ENCODE assay signal across 24 cellular contexts in genomic region chr1:221804303-221804702, GRCh38.
"Had no signal": no experiment of that assay in that cellular context is flagged by ENCODE, and none has a peak within 500 bp of the region (broad histone marks: within the 10 kb centered on the region; RNA-seq: fewer than 3 reads in every experiment).

No MANE protein-coding gene starts in this region.

- FAIRE-seq: RCC 7860, TTC549 had no signal

- H3K4me2 ChIP-seq: PC-9 had no signal

- H3K36me3 ChIP-seq: cardiac muscle cell had no signal

- ATAC-seq: activated CD4-positive, alpha-beta T cell treated with anti-CD3 and anti-CD28 coated beads for 36 hours; activated CD4-positive, CD25-positive, alpha-beta regulatory T cell treated with anti-CD3 and anti-CD28 coated beads, Interleukin-2, amount 50 U/mL, for 24 hours; activated CD8-positive, alpha-beta T cell treated with anti-CD3 and anti-CD28 coated beads, Interleukin-2, amount 10 ng/mL, durations not matched to agents 7 days and 5 days had no signal

- H3K27me3 ChIP-seq: cardiac muscle cell had no signal

- H3K4me3 ChIP-seq: cardiac muscle cell, PC-9 had no signal

- DNase-seq: activated CD4-positive, alpha-beta T cell treated with anti-CD3 and anti-CD28 coated beads for 36 hours; activated CD4-positive, alpha-beta T cell treated with anti-CD3 and anti-CD28 coated beads, Interleukin-2, amount 10 ng/mL, durations not matched to agents 7 days and 5 days; activated CD4-positive, alpha-beta T cell treated with anti-CD3 and anti-CD28 coated beads, Interleukin-2, amount 50 U/mL, for 48 hours; activated CD8-positive, alpha-beta T cell treated with anti-CD3 and anti-CD28 coated beads, Interleukin-2, amount 10 ng/mL, durations not matched to agents 7 days and 5 days; activated gamma-delta T cell; activated naive CD4-positive, alpha-beta T cell treated with Interleukin-2 at 50 U/mL for 16 hours; activated T-cell treated with anti-CD3 and anti-CD28 coated beads, Interleukin-2, amount 50 U/mL, for 24 hours; aorta; NCI-H1105; NCI-H1417 treated with DMSO at 0.1 percent for 48 hours; NCI-H187 treated with DMSO at 0.1 percent for 48 hours; NCI-H2081; NCI-H226; NCI-H446 treated with DMSO at 0.1 percent for 48 hours; NCI-H524; NCI-H69; NK-92 treated with Interleukin-12 subunit alpha and Interleukin-12 subunit beta, amount 100 ng/mL, for 24 hours; PC-9; Right ventricle myocardium superior had no signal

- H2AFZ ChIP-seq: PC-9 had no signal

- H3K27ac ChIP-seq: cardiac muscle cell, PC-9, RWPE1 had no signal
